8 cellular contexts compared by ENCODE assay signal in genomic region chr19:41322451-41322850, GRCh38. TPM values are rescaled to one million over a fixed set of nuclear protein-coding genes. Genes with fewer than 3 reads are reported as not detected.
A peak's percentile ranks its signal among the peaks of the same experiment; 100 is the strongest.
DNase-seq lines count a peak whose midpoint lies in the region; ATAC-seq and TF ChIP-seq lines count a peak whose summit lies in the region.
"Had no signal": no experiment of that assay in that cellular context is flagged by ENCODE, and none has a peak within 500 bp of the region (broad histone marks: within the 10 kb centered on the region; RNA-seq: fewer than 3 reads in every experiment).

No MANE protein-coding gene starts in this region.

- H3K4me1 ChIP-seq in HUES64 (ENCODE audit: insufficient read depth, low read length) (peaks cover 40% of the 10 kb centered on the region), ovary (ENCODE audit: insufficient read depth) (peaks cover 36% of the 10 kb centered on the region)

- no peak for TF ChIP-seq EP300 in ovary (IDR thresholded peaks at IDR 0.05)

- H3K9ac ChIP-seq in HUES64 (ENCODE audit: low read depth, low read length): no peak overlapping the region

- TF ChIP-seq POLR2A in ovary (IDR thresholded peaks at IDR 0.05): no peak

- no peaks in the 10 kb centered on the region for H3K9me3 ChIP-seq in HUES64 (ENCODE audit: insufficient read depth, low read depth, low read length)
- no peaks in the 10 kb centered on the region for H3K9me3 ChIP-seq in ovary

- intact Hi-C loops in ovary (cut with DNase I): loop anchor here in 1 of 4 donors (10.0 kb wide), 1 partner anchor 112 kb away; the partner anchor contains the start of gene DMAC2
- intact Hi-C loops in posterior vena cava (cut with DNase I): no loop called here

- no peak for TF ChIP-seq CTCF in ovary (IDR thresholded peaks at IDR 0.05)

- H3K36me3 ChIP-seq in HUES64 (ENCODE audit: insufficient read depth, low read length) (peaks cover 34% of the 10 kb centered on the region), ovary (no peaks in the 10 kb centered on the region)

- H3K4me3 ChIP-seq in HUES64 (ENCODE audit: low read length) (no peak overlapping the region), ovary (no peak overlapping the region)

- no peak for ATAC-seq in HG02884 (IDR thresholded peaks at IDR 0.05; ENCODE audit: unreplicated experiment)

- H3K27me3 ChIP-seq in HUES64 (ENCODE audit: insufficient read depth, low read length) (no peaks in the 10 kb centered on the region), ovary (no peaks in the 10 kb centered on the region)

- no peak for DNase-seq in caudate nucleus (lab: John Stamatoyannopoulos, UW)
- peak in 2 of 5 donors; percentile 42 to 58 for DNase-seq in ovary
- no peak for DNase-seq in posterior vena cava (ENCODE audit: low spot score)
- DNase-seq in hippocampal formation (lab: John Stamatoyannopoulos, UW): no peak
- DNase-seq: GDM1, NCI-H1105 had no signal

- H3K27ac ChIP-seq in HUES64 (ENCODE audit: low read depth, low read length): peak overlapping the region; percentile 52
- peak overlapping the region; percentile 1 for H3K27ac ChIP-seq in caudate nucleus (ENCODE audit: low read depth, low read length)
- peak overlapping the region; percentile 83 to 93 for H3K27ac ChIP-seq in ovary

- 97% methylated on average over 8 of the region's 11 CpGs for WGBS in HUES64
- 76 to 81% (median 76%) methylated on average over 11 of the region's 11 CpGs for WGBS in ovary, 3 donors

RNA-seq across cellular contexts. Expression of gene CCDC97, which starts 12.5 kb away (rescaled TPM):
- 21.2 TPM for polyA plus RNA-seq in HUES64 (2013, experiment 1 of 2)
- 23.6 TPM for polyA plus RNA-seq in HUES64 (2013, experiment 2 of 2)
- 10 to 100 TPM; 12.8 to 46.1 (median 32.1) TPM for total RNA-seq in ovary
- polyA plus RNA-seq in ovary: 10 to 100 TPM; 17.4 to 23.6 TPM
- total RNA-seq in posterior vena cava: 10 to 100 TPM; 17.5 to 23.9 TPM

RNA-seq across cellular contexts. Expression of gene TGFB1, which starts 31.3 kb away (rescaled TPM):
- 14.7 TPM for polyA plus RNA-seq in HUES64 (2013, experiment 1 of 2)
- 15.6 TPM for polyA plus RNA-seq in HUES64 (2013, experiment 2 of 2)
- total RNA-seq in ovary (10 to 100 TPM in 6 of 7 donors, 1 to 10 TPM in 1; 9.1 to 31.8 (median 22.1) TPM), posterior vena cava (10 to 100 TPM; 43.8 to 61.5 TPM)
- polyA plus RNA-seq in ovary: 10 to 100 TPM; 14.2 to 18.1 TPM

RNA-seq across cellular contexts. Expression of gene B9D2, which starts 41.5 kb away (rescaled TPM):
- polyA plus RNA-seq in HUES64 (2013, experiment 1 of 2): 5.2 TPM
- 5.6 TPM for polyA plus RNA-seq in HUES64 (2013, experiment 2 of 2)
- total RNA-seq in ovary (1 to 10 TPM; 2.6 to 6.5 (median 4.7) TPM), posterior vena cava (1 to 10 TPM; 3.7 to 4.2 TPM)
- 1 to 10 TPM in 1 of 2 donors, under 1 TPM in 1; 0.83 to 7.2 TPM for polyA plus RNA-seq in ovary

RNA-seq across cellular contexts. Expression of gene TMEM91, which starts 53.9 kb away (rescaled TPM):
- polyA plus RNA-seq in HUES64 (2013, experiment 1 of 2): 2.2 TPM
- polyA plus RNA-seq in HUES64 (2013, experiment 2 of 2): 3.9 TPM
- total RNA-seq in ovary (10 to 100 TPM in 3 of 7 donors, 1 to 10 TPM in 4; 6.5 to 22.3 (median 9.9) TPM), posterior vena cava (1 to 10 TPM; 6.4 to 8.3 TPM)
- 10 to 100 TPM in 1 of 2 donors, 1 to 10 TPM in 1; 6.2 to 16.1 TPM for polyA plus RNA-seq in ovary

RNA-seq across cellular contexts. Expression of gene HNRNPUL1, which starts 58.3 kb away (rescaled TPM):
- polyA plus RNA-seq in HUES64 (2013, experiment 1 of 2): 180 TPM
- 189 TPM for polyA plus RNA-seq in HUES64 (2013, experiment 2 of 2)
- total RNA-seq in ovary (100 to 1,000 TPM; 102 to 259 (median 223) TPM), posterior vena cava (100 to 1,000 TPM; 150 to 157 TPM)
- polyA plus RNA-seq in ovary: 100 to 1,000 TPM; 144 to 211 TPM

Comparison
In these comparisons a context has a peak if more than half of its experiments do, and no peak if none do; other contexts are left out.
1. H3K27ac ChIP-seq: peak in every context shown above with its lines; median percentile 88 in ovary; 52 in HUES64; 1 in caudate nucleus.